ENCODE assay signal across 2 cellular contexts in genomic region chr5:69032009-69032408, GRCh38.
TF ChIP-seq lines count a peak whose summit lies in the region.

No MANE protein-coding gene starts in this region.

TF ChIP-seq in HepG2, 621 proteins besides CTCF, POLR2A, EP300 and RAD21 (continues in another document):
- no peak for TF ChIP-seq ZNF33A (CRISPR knock-in tag; IDR thresholded peaks at IDR 0.05; ENCODE audit: borderline replicate concordance)
- TF ChIP-seq KDM6A (CRISPR knock-in tag; IDR thresholded peaks at IDR 0.05; ENCODE audit: low read depth): no peak
- TF ChIP-seq ETV6 (CRISPR knock-in tag; conservative IDR thresholded peaks at IDR 0.05): no peak
- TF ChIP-seq ZNF639 (CRISPR knock-in tag; conservative IDR thresholded peaks at IDR 0.05): no peak
- no peak for TF ChIP-seq DZIP1 (CRISPR knock-in tag; IDR thresholded peaks at IDR 0.05)
- TF ChIP-seq HDAC1 (CRISPR knock-in tag; IDR thresholded peaks at IDR 0.05): no peak
- no peak for TF ChIP-seq SKIL (CRISPR knock-in tag; IDR thresholded peaks at IDR 0.05; ENCODE audit: borderline replicate concordance)
- no peak for TF ChIP-seq ZSCAN5A (CRISPR knock-in tag; IDR thresholded peaks at IDR 0.05; ENCODE audit: borderline replicate concordance)
- TF ChIP-seq ZNF616 (CRISPR knock-in tag; IDR thresholded peaks at IDR 0.05; ENCODE audit: low read depth): no peak
- TF ChIP-seq ATF1 (CRISPR knock-in tag; IDR thresholded peaks at IDR 0.05): no peak
- TF ChIP-seq CREM (IDR thresholded peaks at IDR 0.05): no peak
- TF ChIP-seq CREM (CRISPR knock-in tag; IDR thresholded peaks at IDR 0.05): no peak
- TF ChIP-seq NFE2L1 (CRISPR knock-in tag; IDR thresholded peaks at IDR 0.05; ENCODE audit: borderline replicate concordance): no peak
- no peak for TF ChIP-seq TEAD3 (CRISPR knock-in tag; optimal IDR thresholded peaks at IDR 0.05; ENCODE audit: borderline replicate concordance)
- no peak for TF ChIP-seq HMGXB3 (CRISPR knock-in tag; IDR thresholded peaks at IDR 0.05; ENCODE audit: borderline replicate concordance)
- no peak for TF ChIP-seq ZNF605 (CRISPR knock-in tag; IDR thresholded peaks at IDR 0.05)

TF ChIP-seq in GM12878, 131 proteins besides CTCF, POLR2A, EP300 and RAD21:
- TF ChIP-seq NBN (IDR thresholded peaks at IDR 0.05) (no peak), GATAD2B (conservative IDR thresholded peaks at IDR 0.05; ENCODE audit: low read depth) (no peak), YY1 (IDR thresholded peaks at IDR 0.05; ENCODE audit: low read depth, low read length) (no peak), SKIL (IDR thresholded peaks at IDR 0.05; ENCODE audit: low read depth, poor library complexity, severe bottlenecking) (no peak), IRF5 (IDR thresholded peaks at IDR 0.05; ENCODE audit: borderline replicate concordance) (no peak), SRF (IDR thresholded peaks at IDR 0.05; ENCODE audit: low read depth in 2 of 2, low read length in 2 of 2) (no peak), POLR2AphosphoS5 (IDR thresholded peaks at IDR 0.05; ENCODE audit: low read length) (no peak), RB1 (IDR thresholded peaks at IDR 0.05; ENCODE audit: borderline replicate concordance) (no peak), CHD2 (IDR thresholded peaks at IDR 0.05; ENCODE audit: borderline replicate concordance, low read depth, low read length) (no peak), WRNIP1 (IDR thresholded peaks at IDR 0.05; ENCODE audit: borderline replicate concordance, low read depth, low read length) (no peak), TAF1 (IDR thresholded peaks at IDR 0.05; ENCODE audit: borderline replicate concordance, low read depth, low read length) (no peak), SUZ12 (IDR thresholded peaks at IDR 0.05; ENCODE audit: unreplicated experiment) (no peak), ASH2L (IDR thresholded peaks at IDR 0.05; ENCODE audit: borderline replicate concordance, low read depth) (no peak), ZBTB40 (IDR thresholded peaks at IDR 0.05; ENCODE audit: borderline replicate concordance) (no peak), TBL1XR1 (IDR thresholded peaks at IDR 0.05; ENCODE audit: low read depth, low read length) (no peak), USF1 (IDR thresholded peaks at IDR 0.05; ENCODE audit: borderline replicate concordance, extremely low read length, insufficient read depth, low read depth, low read length) (no peak), STAT1 (conservative IDR thresholded peaks at IDR 0.05) (no peak), CBX5 (IDR thresholded peaks at IDR 0.05; ENCODE audit: low read depth) (no peak), FOXK2 (IDR thresholded peaks at IDR 0.05) (no peak)
